8 cellular contexts compared by ENCODE assay signal in genomic region chr20:63864978-63865640, GRCh38.
A peak's percentile ranks its signal among the peaks of the same experiment; 100 is the strongest.
DNase-seq lines count a peak whose midpoint lies in the region; ATAC-seq lines count a peak whose summit lies in the region.

TPD52L2 (plus strand) TSS chr20:63865270; CDS start chr20:63865366, 96 bp downstream.

- peak within 1 kb of the TSS; percentile 60 for H3K27ac ChIP-seq in cingulate gyrus (ENCODE audit: low read depth, low read length)

- peak; percentile 64 for ATAC-seq in HG03442 (IDR thresholded peaks at IDR 0.05; ENCODE audit: unreplicated experiment)

- DNase-seq in Ammon's horn (ENCODE audit: low spot score) = peak; percentile 99
- peak; percentile 98 for DNase-seq in GM19238 (ENCODE audit: insufficient read length, low spot score)
- peak; percentile 92 for DNase-seq in NCI-H524 treated with DMSO at 0.1 percent for 48 hours (lab: John Stamatoyannopoulos, UW)
- DNase-seq in activated CD4-positive, alpha-beta T cell treated with anti-CD3 and anti-CD28 coated beads for 4 hours = peak; percentile 97
- DNase-seq in kidney glomerular epithelial cell (lab: John Stamatoyannopoulos, UW) = peak; percentile 98
- peak; percentile 91 to 93 for DNase-seq in stimulated activated CD4-positive, alpha-beta T cell treated with anti-CD3 and anti-CD28 coated beads, Interleukin-1b, Interleukin-23, amount 100 ng/mL, for 1 hour (ENCODE audit: low read depth in 2 of 2)

Comparison
In these comparisons a context has a peak if more than half of its experiments do, and no peak if none do; other contexts are left out.
1. Peak in every context shown above with its lines: DNase-seq, ATAC-seq and H3K27ac ChIP-seq.